Comparison of ENCODE assay signal across 17 cellular contexts in the genomic region with DNA sequence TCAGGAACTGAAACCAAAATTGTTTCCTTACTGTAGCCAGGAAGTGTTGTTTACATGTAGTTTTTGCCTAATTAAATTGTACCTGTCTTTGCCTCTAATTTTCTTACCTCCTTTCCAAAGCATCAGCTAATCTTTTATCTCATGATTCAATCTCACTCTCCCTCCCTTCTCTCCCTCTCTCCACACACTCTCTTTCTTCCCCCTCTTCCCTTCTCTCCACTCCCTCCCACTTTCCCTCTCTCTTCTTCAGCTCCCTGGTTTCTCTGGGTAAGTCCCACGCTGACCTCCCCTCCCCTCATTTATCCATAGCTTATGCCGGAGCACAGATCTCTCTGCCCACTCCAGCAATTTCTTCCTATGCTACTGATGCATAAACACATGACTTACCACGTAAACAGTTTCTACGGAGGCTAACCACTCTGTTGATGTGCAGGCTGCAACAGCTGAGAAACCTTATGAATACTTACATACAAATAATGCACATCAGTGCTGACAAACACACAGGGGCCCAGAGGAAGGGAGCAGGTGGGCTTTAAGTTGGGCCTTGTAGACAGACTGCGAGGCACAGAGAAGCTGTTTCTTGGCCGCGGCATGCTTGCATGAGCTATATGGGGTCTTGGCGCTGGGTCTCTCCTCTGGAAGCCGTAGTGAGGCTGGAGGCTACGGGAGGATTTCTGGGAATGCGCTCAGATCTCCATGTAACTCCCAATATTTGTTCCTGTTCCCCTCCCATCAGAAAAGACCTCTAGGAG.
DNase-seq lines count a peak whose midpoint lies in the region; ATAC-seq and TF ChIP-seq lines count a peak whose summit lies in the region.
"Had no signal": no experiment of that assay in that cellular context is flagged by ENCODE, and none has a peak within 500 bp of the region (broad histone marks: within the 10 kb centered on the region; RNA-seq: fewer than 3 reads in every experiment).

No MANE protein-coding gene starts in this region.

- peak overlapping the region; percentile 63 for H3K4me3 Mint-ChIP-seq in T-helper 17 cell
- H3K4me3 Mint-ChIP-seq: activated CD4-positive, alpha-beta memory T cell treated with anti-CD3 and anti-CD28 coated beads, Interleukin-2, amount 10 ng/mL, durations not matched to agents 7 days and 5 days; stimulated activated naive B cell treated with anti-CD40 and anti-IgM and Interleukin-4, amounts not matched to agents 10 μg/mL and 1 μg/mL and 100 μg/mL, for 72 hours had no signal

- no peaks in the 10 kb centered on the region for H4K20me1 ChIP-seq in hepatocyte (ENCODE audit: insufficient read depth, poor library complexity, severe bottlenecking)

- TF ChIP-seq CTCF in hepatocyte (IDR thresholded peaks at IDR 0.05; ENCODE audit: poor library complexity) = no peak
- no peak for TF ChIP-seq CTCF in breast epithelium (IDR thresholded peaks at IDR 0.05)

- H3K9ac ChIP-seq in HUES6 (ENCODE audit: low read length) = no peak overlapping the region

- H3K36me3 Mint-ChIP-seq in T-helper 17 cell (ENCODE audit: low read depth) = no peaks in the 10 kb centered on the region
- H3K36me3 Mint-ChIP-seq: stimulated activated naive B cell treated with anti-CD40 and anti-IgM and Interleukin-4, amounts not matched to agents 10 μg/mL and 1 μg/mL and 100 μg/mL, for 72 hours had no signal

- no peaks in the 10 kb centered on the region for H3K79me2 ChIP-seq in hepatocyte

- H3K9me3 ChIP-seq in HUES6 (ENCODE audit: control insufficient read depth, insufficient read depth, low read depth, low read length) (no peaks in the 10 kb centered on the region), T-helper 17 cell (ENCODE audit: control insufficient read depth, low read length, poor library complexity, severe bottlenecking) (no peaks in the 10 kb centered on the region), hepatocyte (ENCODE audit: low read depth) (no peaks in the 10 kb centered on the region), breast epithelium (no peaks in the 10 kb centered on the region)

- WGBS in hepatocyte (ENCODE audit: low lambda C conversion rate, missing lambda C conversion rate) = 63% methylated on average over 11 of the region's 11 CpGs

- H3K27me3 ChIP-seq in HUES6 (ENCODE audit: control insufficient read depth, insufficient read depth, low read length) = no peaks in the 10 kb centered on the region
- no peaks in the 10 kb centered on the region for H3K27me3 ChIP-seq in hepatocyte
- H3K27me3 ChIP-seq in breast epithelium = no peaks in the 10 kb centered on the region

- no peak for DNase-seq in T-helper 17 cell
- peak; percentile 16 for DNase-seq in hepatocyte (ENCODE audit: low spot score)
- peak; percentile 50 for DNase-seq in renal cortical epithelial cell (ENCODE audit: low read depth)
- no peak for DNase-seq in SHP77 (lab: John Stamatoyannopoulos, UW)
- DNase-seq in breast epithelium (ENCODE audit: low spot score in 2 of 2) = no peak
- DNase-seq in activated CD4-positive, CD25-positive, alpha-beta regulatory T cell treated with anti-CD3 and anti-CD28 coated beads, Interleukin-2, amount 50 U/mL, for 72 hours = no peak
- DNase-seq: activated CD4-positive, alpha-beta memory T cell treated with anti-CD3 and anti-CD28 coated beads, Interleukin-2, amount 10 ng/mL, durations not matched to agents 7 days and 5 days; AML-193; cerebellar nuclear complex; NCI-H1694; OCI-M1; stimulated activated CD4-positive, alpha-beta T cell treated with anti-CD3 and anti-CD28 coated beads, Interleukin-12 subunit alpha, Interleukin-12 subunit beta, amount 100 ng/mL, for 4 hours; stimulated activated naive B cell treated with anti-CD40 and anti-IgM and Interleukin-4, amounts not matched to agents 10 μg/mL and 1 μg/mL and 100 μg/mL, for 72 hours; trophoblast cell had no signal

- H3K27me3 Mint-ChIP-seq in T-helper 17 cell = peaks cover 29% of the 10 kb centered on the region

- peaks cover 3% of the 10 kb centered on the region for H3K4me1 Mint-ChIP-seq in T-helper 17 cell
- H3K4me1 Mint-ChIP-seq: activated CD4-positive, alpha-beta memory T cell treated with anti-CD3 and anti-CD28 coated beads, Interleukin-2, amount 10 ng/mL, durations not matched to agents 7 days and 5 days had no signal

- H3K27ac ChIP-seq in HUES6 (ENCODE audit: low read depth, low read length) = no peak overlapping the region
- H3K27ac ChIP-seq in hepatocyte = no peak overlapping the region
- peak overlapping the region in 1 of 2 donors; percentile 52 for H3K27ac ChIP-seq in breast epithelium
- H3K27ac ChIP-seq: SK-N-MC had no signal

- H3K4me2 ChIP-seq in hepatocyte = peak overlapping the region; percentile 37

- H3K4me3 ChIP-seq in HUES6 (ENCODE audit: low read depth, low read length) (peak overlapping the region; percentile 13; the same call in 1 of the 2 replicates), hepatocyte (no peak overlapping the region), breast epithelium (no peak overlapping the region)
- H3K4me3 ChIP-seq: SK-N-MC had no signal

- no peaks in the 10 kb centered on the region for H3K9me2 ChIP-seq in hepatocyte (replicated peaks; ENCODE audit: insufficient read depth)

- no peak overlapping the region for H3K27ac Mint-ChIP-seq in T-helper 17 cell
- H3K27ac Mint-ChIP-seq: activated CD4-positive, alpha-beta memory T cell treated with anti-CD3 and anti-CD28 coated beads, Interleukin-2, amount 10 ng/mL, durations not matched to agents 7 days and 5 days; stimulated activated naive B cell treated with anti-CD40 and anti-IgM and Interleukin-4, amounts not matched to agents 10 μg/mL and 1 μg/mL and 100 μg/mL, for 72 hours had no signal

- H3K4me1 ChIP-seq in HUES6 (ENCODE audit: control insufficient read depth, insufficient read depth, low read length) (peaks cover 5% of the 10 kb centered on the region), hepatocyte (ENCODE audit: insufficient read depth) (no peaks in the 10 kb centered on the region), breast epithelium (no peaks in the 10 kb centered on the region)

- H3K36me3 ChIP-seq in HUES6 (ENCODE audit: control insufficient read depth, insufficient read depth, low read length) (no peaks in the 10 kb centered on the region), hepatocyte (replicated peaks; ENCODE audit: insufficient read depth, low read depth) (no peaks in the 10 kb centered on the region), breast epithelium (no peaks in the 10 kb centered on the region)

- intact Hi-C loops in breast epithelium (cut with DNase I; ENCODE audit: low total_unique reads) = no loop called here

- no peak for TF ChIP-seq POLR2A in breast epithelium (IDR thresholded peaks at IDR 0.05)

- no peak overlapping the region for H2AFZ ChIP-seq in hepatocyte

- no peak for ATAC-seq in T-helper 17 cell
- ATAC-seq in GM21619 (IDR thresholded peaks at IDR 0.05; ENCODE audit: unreplicated experiment) = no peak
- ATAC-seq: stimulated activated naive B cell treated with anti-CD40 and anti-IgM and Interleukin-4, amounts not matched to agents 10 μg/mL and 1 μg/mL and 100 μg/mL, for 72 hours had no signal

Comparison
In these comparisons a context has a peak if more than half of its experiments do, and no peak if none do; other contexts are left out.
1. DNase-seq: peak in hepatocyte (single experiment) and renal cortical epithelial cell (single experiment); none in T-helper 17 cell (0 of 3), SHP77 (0 of 2), breast epithelium (0 of 2) and activated CD4-positive, CD25-positive, alpha-beta regulatory T cell treated with anti-CD3 and anti-CD28 coated beads, Interleukin-2, amount 50 U/mL, for 72 hours (single experiment).